ENCODE assay signal across 8 cellular contexts in genomic region chr20:11544029-11544678, GRCh38.
A peak's percentile ranks its signal among the peaks of the same experiment; 100 is the strongest.
DNase-seq lines count a peak whose midpoint lies in the region; ATAC-seq, FAIRE-seq and TF ChIP-seq lines count a peak whose summit lies in the region.

No MANE protein-coding gene starts in this region.

- no peak overlapping the region for H3K27ac ChIP-seq in CD8-positive, alpha-beta T cell (ENCODE audit: low read depth, low read length)
- H3K27ac ChIP-seq in HL-60 (replicated peaks) (no peak overlapping the region), left lung (no peak overlapping the region), uterus (peak overlapping the region in 1 of 2 donors; percentile 24)

- peak; percentile 22 for TF ChIP-seq CTCF in CD8-positive, alpha-beta T cell (IDR thresholded peaks at IDR 0.05)
- TF ChIP-seq CTCF in HL-60 (IDR thresholded peaks at IDR 0.05; ENCODE audit: insufficient read depth, low read length) (no peak), bronchial epithelial cell (IDR thresholded peaks at IDR 0.05; ENCODE audit: insufficient read depth, low read length, severe bottlenecking) (peak; percentile 50), left lung (IDR thresholded peaks at IDR 0.05) (peak; percentile 45 to 58), uterus (IDR thresholded peaks at IDR 0.05) (peak; percentile 70 to 82 (median 72))

- DNase-seq in CD8-positive, alpha-beta T cell = no peak
- DNase-seq in HL-60 (ENCODE audit: low read depth in 1 of 2, low spot score in 1 of 2) (peak; percentile 13 to 67), NCI-H82 treated with DMSO at 0.1 percent for 48 hours (lab: John Stamatoyannopoulos, UW; ENCODE audit: unreplicated experiment) (peak; percentile 32), bronchial epithelial cell (ENCODE audit: low read depth) (peak; percentile 72), left lung (no peak), uterus (peak; percentile 24 to 59)
- DNase-seq in stimulated activated CD4-positive, alpha-beta T cell treated with anti-CD3 and anti-CD28 coated beads, Interleukin-12 subunit alpha, Interleukin-12 subunit beta, amount 100 ng/mL, for 4 hours = no peak

- peak in 1 of 2 donors; percentile 15 for TF ChIP-seq POLR2A in uterus (IDR thresholded peaks at IDR 0.05)

- no peaks in the 10 kb centered on the region for H3K9me3 ChIP-seq in CD8-positive, alpha-beta T cell (ENCODE audit: low read length)
- H3K9me3 ChIP-seq in left lung (no peaks in the 10 kb centered on the region), uterus (no peaks in the 10 kb centered on the region)

- no peaks in the 10 kb centered on the region for H3K4me1 Mint-ChIP-seq in CD8-positive, alpha-beta T cell (ENCODE audit: low read depth)

- CTCF ChIA-PET in CD8-positive, alpha-beta T cell (lab: Charles Lee) = interaction anchor here (1.7 kb wide), 1 partner anchor 1566 kb away, joined by 6 read pairs; no protein-coding TSS in a partner anchor

- no peaks in the 10 kb centered on the region for H3K27me3 Mint-ChIP-seq in CD8-positive, alpha-beta T cell (ENCODE audit: low read depth)

- no peak overlapping the region for H3K4me3 Mint-ChIP-seq in CD8-positive, alpha-beta T cell

- H3K4me3 ChIP-seq in CD8-positive, alpha-beta T cell (ENCODE audit: low read depth, low read length) = no peak overlapping the region
- H3K4me3 ChIP-seq in HL-60 (replicated peaks; ENCODE audit: insufficient read depth, low read length) = no peak overlapping the region
- no peak overlapping the region for H3K4me3 ChIP-seq in bronchial epithelial cell (ENCODE audit: low read depth, low read length)
- H3K4me3 ChIP-seq in left lung = no peak overlapping the region
- H3K4me3 ChIP-seq in uterus = no peak overlapping the region

- H3K27me3 ChIP-seq in CD8-positive, alpha-beta T cell (ENCODE audit: insufficient read depth, low read length) = no peaks in the 10 kb centered on the region
- H3K27me3 ChIP-seq in HL-60 (ENCODE audit: insufficient read depth, poor library complexity, severe bottlenecking) (no peaks in the 10 kb centered on the region), bronchial epithelial cell (ENCODE audit: control insufficient read depth, insufficient read depth, low read length) (no peaks in the 10 kb centered on the region), left lung (no peaks in the 10 kb centered on the region), uterus (no peaks in the 10 kb centered on the region)

- no peaks in the 10 kb centered on the region for H3K4me1 ChIP-seq in CD8-positive, alpha-beta T cell (ENCODE audit: insufficient read depth, low read length)
- no peaks in the 10 kb centered on the region for H3K4me1 ChIP-seq in left lung
- no peaks in the 10 kb centered on the region for H3K4me1 ChIP-seq in uterus

- POLR2A ChIA-PET in CD8-positive, alpha-beta T cell (lab: Charles Lee) = no interaction called here

- H3K36me3 ChIP-seq in CD8-positive, alpha-beta T cell (ENCODE audit: insufficient read depth, low read length) = no peaks in the 10 kb centered on the region
- no peaks in the 10 kb centered on the region for H3K36me3 ChIP-seq in bronchial epithelial cell (ENCODE audit: control insufficient read depth, insufficient read depth, low read length)
- no peaks in the 10 kb centered on the region for H3K36me3 ChIP-seq in left lung
- H3K36me3 ChIP-seq in uterus = no peaks in the 10 kb centered on the region

- no peaks in the 10 kb centered on the region for H3K36me3 Mint-ChIP-seq in CD8-positive, alpha-beta T cell

- ATAC-seq in CD8-positive, alpha-beta T cell = no peak
- ATAC-seq in GM18907 (IDR thresholded peaks at IDR 0.05; ENCODE audit: unreplicated experiment) (peak; percentile 84), left lung (peak; percentile 84)

- FAIRE-seq in bronchial epithelial cell (lab: Jason Lieb, UNC) = no peak

- intact Hi-C loops in CD8-positive, alpha-beta T cell (cut with DNase I, micrococcal nuclease) = loop anchor here (2.0 to 10.0 kb wide), 3 partner anchors 1565 to 1919 kb away; no protein-coding TSS in a partner anchor
- intact Hi-C loops in left lung (cut with DNase I) (no loop called here), uterus (cut with DNase I; ENCODE audit: low total_unique reads) (no loop called here)

- no peaks in the 10 kb centered on the region for H3K9me3 Mint-ChIP-seq in CD8-positive, alpha-beta T cell

- no peak overlapping the region for H3K27ac Mint-ChIP-seq in CD8-positive, alpha-beta T cell

Comparison
In these comparisons a context has a peak if more than half of its experiments do, and no peak if none do; other contexts are left out.
1. DNase-seq: peak in HL-60 (2 of 2), NCI-H82 treated with DMSO at 0.1 percent for 48 hours (single experiment), bronchial epithelial cell (single experiment) and uterus (2 of 2); none in CD8-positive, alpha-beta T cell (0 of 7), left lung (0 of 2) and stimulated activated CD4-positive, alpha-beta T cell treated with anti-CD3 and anti-CD28 coated beads, Interleukin-12 subunit alpha, Interleukin-12 subunit beta, amount 100 ng/mL, for 4 hours (single experiment).
2. intact Hi-C loops: an anchor here in CD8-positive, alpha-beta T cell (2.0 to 10.0 kb wide); none called in left lung and uterus.